In genomic region chr5:123209163-123210013, GRCh38 we compare ENCODE assay signal across 9 cellular contexts.
DNase-seq lines count a peak whose midpoint lies in the region; ATAC-seq and TF ChIP-seq lines count a peak whose summit lies in the region.
"Had no signal": no experiment of that assay in that cellular context is flagged by ENCODE, and none has a peak within 500 bp of the region (broad histone marks: within the 10 kb centered on the region; RNA-seq: fewer than 3 reads in every experiment).

No MANE protein-coding gene starts in this region.

- TF ChIP-seq CTCF in choroid plexus epithelial cell (conservative IDR thresholded peaks at IDR 0.05; ENCODE audit: low read depth, low read length) (no peak), thoracic aorta (IDR thresholded peaks at IDR 0.05) (no peak), ovary (IDR thresholded peaks at IDR 0.05) (no peak)

- TF ChIP-seq POLR2A in ovary (IDR thresholded peaks at IDR 0.05) = no peak

- intact Hi-C loops in posterior cingulate gyrus (cut with DNase I) (no loop called here), ovary (cut with DNase I) (no loop called here)

- H3K4me3 ChIP-seq in choroid plexus epithelial cell (ENCODE audit: low read depth, low read length) (no peak overlapping the region), thoracic aorta (no peak overlapping the region), ovary (no peak overlapping the region)
- H3K4me3 ChIP-seq: heart left ventricle had no signal

- ATAC-seq in thoracic aorta (ENCODE audit: insufficient number of reproducible peaks, low FRiP score, low read depth) = no peak

- H3K9me3 ChIP-seq in thoracic aorta (no peaks in the 10 kb centered on the region), ovary (no peaks in the 10 kb centered on the region)
- H3K9me3 ChIP-seq: heart left ventricle had no signal

- no peak for TF ChIP-seq EP300 in ovary (IDR thresholded peaks at IDR 0.05)

- H3K4me1 ChIP-seq in thoracic aorta (ENCODE audit: control insufficient read depth in 1 of 2, low read depth in 2 of 2) (peaks cover 24 to 44% of the 10 kb centered on the region in 2 donors), ovary (ENCODE audit: insufficient read depth) (peaks cover 3% of the 10 kb centered on the region)

- H3K36me3 ChIP-seq in thoracic aorta (no peaks in the 10 kb centered on the region), ovary (no peaks in the 10 kb centered on the region)
- H3K36me3 ChIP-seq: heart left ventricle had no signal

- H3K27me3 ChIP-seq in thoracic aorta (replicated peaks; ENCODE audit: insufficient read depth) = no peaks in the 10 kb centered on the region
- no peaks in the 10 kb centered on the region for H3K27me3 ChIP-seq in ovary
- H3K27me3 ChIP-seq: heart left ventricle had no signal

- DNase-seq in SIG-M5 treated with dmso at 0.1 percent for 504 hours (lab: John Stamatoyannopoulos, UW; ENCODE audit: unreplicated experiment) = peak; percentile 42
- no peak for DNase-seq in SIG-M5 (lab: John Stamatoyannopoulos, UW)
- DNase-seq in HPDE6-E6E7 (ENCODE audit: extremely low spot score) = peak; percentile 36
- peak; percentile 94 for DNase-seq in choroid plexus epithelial cell (ENCODE audit: low read depth)
- DNase-seq in thoracic aorta (ENCODE audit: low spot score) = no peak
- no peak for DNase-seq in NCI-H1417 treated with DMSO at 0.1 percent for 48 hours (lab: John Stamatoyannopoulos, UW)
- no peak for DNase-seq in posterior cingulate gyrus
- no peak for DNase-seq in ovary
- DNase-seq: heart left ventricle had no signal

- 67 to 84% (median 82%) methylated on average over 3 of the region's 3 CpGs for WGBS in ovary, 3 donors

- H3K27ac ChIP-seq in thoracic aorta (peak overlapping the region; percentile 50 to 93), ovary (no peak overlapping the region)

Comparison
In these comparisons a context has a peak if more than half of its experiments do, and no peak if none do; other contexts are left out.
1. DNase-seq: peak in SIG-M5 treated with dmso at 0.1 percent for 504 hours (single experiment), HPDE6-E6E7 (single experiment) and choroid plexus epithelial cell (single experiment); none in SIG-M5 (single experiment), thoracic aorta (single experiment), NCI-H1417 treated with DMSO at 0.1 percent for 48 hours (single experiment), posterior cingulate gyrus (0 of 10) and ovary (0 of 5).
2. H3K27ac ChIP-seq: peak in thoracic aorta (2 of 2); none in ovary (0 of 2).